Comparison of ENCODE assay signal across 14 cellular contexts in genomic region chr20:47126709-47127108, GRCh38.
DNase-seq lines count a peak whose midpoint lies in the region; ATAC-seq, FAIRE-seq and TF ChIP-seq lines count a peak whose summit lies in the region.
"Had no signal": no experiment of that assay in that cellular context is flagged by ENCODE, and none has a peak within 500 bp of the region (broad histone marks: within the 10 kb centered on the region; RNA-seq: fewer than 3 reads in every experiment).

No MANE protein-coding gene starts in this region.

- DNase-seq in A549 (ENCODE audit: low read depth in 1 of 2, low spot score in 1 of 2) (no peak), IMR-90 (peak; percentile 69), breast epithelium (ENCODE audit: low spot score in 2 of 2) (peak in 1 of 2 donors; percentile 53), kidney glomerular epithelial cell (lab: John Stamatoyannopoulos, UW) (peak; percentile 30), KBM-7 (no peak), activated gamma-delta T cell (lab: John Stamatoyannopoulos, UW) (no peak)
- no peak for DNase-seq in activated CD8-positive, alpha-beta memory T cell treated with anti-CD3 and anti-CD28 coated beads, Interleukin-2, amount 50 U/mL, for 48 hours
- DNase-seq: ACHN; effector CD8-positive, alpha-beta T cell; NK-92 treated with Interleukin-12 subunit alpha and Interleukin-12 subunit beta, amount 100 ng/mL, for 24 hours; occipital lobe; stimulated activated CD4-positive, alpha-beta T cell treated with anti-CD3 and anti-CD28 coated beads, Interleukin-15, amount 100 ng/mL, for 24 hours had no signal

- no peak overlapping the region for H2AFZ ChIP-seq in IMR-90 (replicated peaks; ENCODE audit: low read length, poor library complexity)

- peak overlapping the region; percentile 63 to 80 for H4K8ac ChIP-seq in IMR-90 (ENCODE audit: low read depth in 2 of 2, low read length in 2 of 2)

- peaks cover 0 to 9% of the 10 kb centered on the region in 2 experiments; a peak in 2 of 4 replicates for H3K79me1 ChIP-seq in IMR-90 (ENCODE audit: low read depth in 1 of 2, low read length in 2 of 2)

- no peak for ATAC-seq in A549
- peak; percentile 56 for ATAC-seq in IMR-90 (ENCODE audit: low read depth)
- ATAC-seq in HG02852 (IDR thresholded peaks at IDR 0.05; ENCODE audit: unreplicated experiment) = no peak

- no TSS peak for BruUV-seq in IMR-90 (replicated peaks; lab: Mats Ljungman, UMichigan)

- CTCF ChIA-PET in A549 (lab: Yijun Ruan, JAX) = interaction anchor here (0.9 kb wide), 1 partner anchor 369 kb away, joined by 3 read pairs; no protein-coding TSS in a partner anchor
- CTCF ChIA-PET in IMR-90 (lab: Yijun Ruan, JAX) = interaction anchor here (0.7 kb wide), 1 partner anchor 390 kb away, joined by 6 read pairs; no protein-coding TSS in a partner anchor

- peak overlapping the region; percentile 56; the same call in 1 of the 2 replicates for H3K18ac ChIP-seq in IMR-90 (ENCODE audit: low read depth, low read length)

- H3K27me3 ChIP-seq in IMR-90 (ENCODE audit: control insufficient read depth, insufficient read depth, low read length) (no peaks in the 10 kb centered on the region), breast epithelium (no peaks in the 10 kb centered on the region)

- peak overlapping the region; percentile 13; the same call in 1 of the 2 replicates for H3K56ac ChIP-seq in IMR-90 (ENCODE audit: extremely low read depth, insufficient read depth, low read length)

- peak overlapping the region; percentile 71 for H4K91ac ChIP-seq in IMR-90 (ENCODE audit: insufficient read depth, low read depth, low read length)

- peak overlapping the region; percentile 96 for H3K4ac ChIP-seq in IMR-90 (ENCODE audit: low read depth, low read length)

- peak overlapping the region; percentile 82; the same call in 1 of the 2 replicates for H3K14ac ChIP-seq in IMR-90 (replicated peaks; ENCODE audit: low read depth, low read length)

- TF ChIP-seq POLR2A in A549 (IDR thresholded peaks at IDR 0.05; ENCODE audit: low read length) (no peak), IMR-90 (IDR thresholded peaks at IDR 0.05; ENCODE audit: low read depth, low read length) (no peak), breast epithelium (IDR thresholded peaks at IDR 0.05) (no peak)

- in situ Hi-C loops in IMR-90 (cut with MboI; ENCODE audit: low sequenced_read_pairs) = no loop called here
- in situ Hi-C loops in KBM-7 (cut with MboI; ENCODE audit: low pct_unique_long_range_greater_than_20kb, low sequenced_read_pairs) = no loop called here

- POLR2A ChIA-PET in A549 (lab: Yijun Ruan, JAX) = no interaction called here
- POLR2A ChIA-PET in IMR-90 (lab: Charles Lee; ENCODE audit: unreplicated experiment) = no interaction called here

- H2BK5ac ChIP-seq in IMR-90 (ENCODE audit: low read depth, low read length, poor library complexity, severe bottlenecking) = peak overlapping the region; percentile 78

- peak overlapping the region; percentile 81 to 91 for H3K27ac ChIP-seq in A549
- H3K27ac ChIP-seq in IMR-90 (ENCODE audit: insufficient read depth, low read length) = peak overlapping the region; percentile 64; the same call in 1 of the 2 replicates
- H3K27ac ChIP-seq in breast epithelium = peak overlapping the region; percentile 91 to 92
- H3K27ac ChIP-seq: HL-60 had no signal

- H4K5ac ChIP-seq in IMR-90 (ENCODE audit: low read depth, low read length) = 0 out of 2 replicates have a peak overlapping the region, but pooled peaks have one; percentile 30

- TF ChIP-seq CTCF in A549 (IDR thresholded peaks at IDR 0.05) = no peak
- no peak for TF ChIP-seq CTCF in IMR-90 (conservative IDR thresholded peaks at IDR 0.05; ENCODE audit: low read depth, low read length)
- no peak for TF ChIP-seq CTCF in breast epithelium (IDR thresholded peaks at IDR 0.05)

- H3K9me3 ChIP-seq in A549 (no peaks in the 10 kb centered on the region), IMR-90 (ENCODE audit: control insufficient read depth, insufficient read depth, low read length) (no peaks in the 10 kb centered on the region), breast epithelium (no peaks in the 10 kb centered on the region)

- peak overlapping the region; percentile 81; the same call in 1 of the 3 replicates for H2BK15ac ChIP-seq in IMR-90 (ENCODE audit: low read depth, low read length)

- no peaks in the 10 kb centered on the region for H3K36me3 ChIP-seq in IMR-90 (ENCODE audit: control insufficient read depth, insufficient read depth, low read length)
- H3K36me3 ChIP-seq in breast epithelium = no peaks in the 10 kb centered on the region

- no peak for FAIRE-seq in A549 (lab: Jason Lieb, UNC)

- H3K4me1 ChIP-seq in A549 = peaks cover 45% of the 10 kb centered on the region
- peaks cover 19% of the 10 kb centered on the region for H3K4me1 ChIP-seq in IMR-90 (ENCODE audit: control insufficient read depth, insufficient read depth, low read length)
- peaks cover 10 to 15% of the 10 kb centered on the region in 2 donors for H3K4me1 ChIP-seq in breast epithelium

- no peaks in the 10 kb centered on the region for H4K20me1 ChIP-seq in IMR-90 (ENCODE audit: insufficient read depth, low read length)

- H2BK20ac ChIP-seq in IMR-90 (ENCODE audit: low read depth, low read length) = peak overlapping the region; percentile 92; the same call in 1 of the 2 replicates

- intact Hi-C loops in IMR-90 (cut with micrococcal nuclease) (loop anchor here (10.0 kb wide), 1 partner anchor 172 kb away; no protein-coding TSS in a partner anchor), breast epithelium (cut with DNase I; ENCODE audit: low total_unique reads) (no loop called here)

- no peak for TF ChIP-seq RAD21 in A549 (conservative IDR thresholded peaks at IDR 0.05 in 1 of 2, IDR thresholded peaks at IDR 0.05 in 1 of 2)
- no peak for TF ChIP-seq RAD21 in IMR-90 (IDR thresholded peaks at IDR 0.05; ENCODE audit: low read length)

- H2AK5ac ChIP-seq in IMR-90 (ENCODE audit: low read depth, low read length) = peak overlapping the region; percentile 46

- H2AK9ac ChIP-seq in IMR-90 (replicated peaks; ENCODE audit: low read depth, low read length, poor library complexity) = no peak overlapping the region

- dilution Hi-C loops in IMR-90 (cut with HindIII; ENCODE audit: low sequenced_read_pairs, unreplicated experiment) = no loop called here

- no peak for TF ChIP-seq EP300 in A549 (IDR thresholded peaks at IDR 0.05)

- H2BK120ac ChIP-seq in IMR-90 (ENCODE audit: low read depth, low read length) = peak overlapping the region; percentile 96

- H3K9me1 ChIP-seq in IMR-90 (ENCODE audit: insufficient read depth, low read length) = peaks cover 17% of the 10 kb centered on the region

- peak overlapping the region; percentile 32; the same call in 1 of the 2 replicates for H3K23ac ChIP-seq in IMR-90 (ENCODE audit: low read depth, low read length)

- 31% methylated on average over 5 of the region's 5 CpGs for WGBS in A549 (ENCODE audit: missing lambda C conversion rate)
- no CpG with 5 or more reads among the region's 5 CpGs for WGBS in IMR-90 (ENCODE audit: extremely low coverage in 2 of 2, insufficient read length in 1 of 2), 2 experiments

- H3K4me2 ChIP-seq in A549 (peak overlapping the region; percentile 45; the same call in 2 of the 3 replicates), IMR-90 (ENCODE audit: low read depth, low read length) (peak overlapping the region; percentile 58; the same call in 1 of the 2 replicates)

- H3K4me3 ChIP-seq in A549 (no peak overlapping the region), IMR-90 (ENCODE audit: insufficient read depth, low read depth, low read length) (no peak overlapping the region), breast epithelium (no peak overlapping the region)

- no peak overlapping the region for H3K9ac ChIP-seq in IMR-90 (ENCODE audit: low read depth, low read length)

TF ChIP-seq in A549, 52 proteins besides CTCF, POLR2A, EP300 and RAD21 (continues in another document):
- no peak for TF ChIP-seq CBX2 (IDR thresholded peaks at IDR 0.05; ENCODE audit: borderline replicate concordance, low read depth)
- TF ChIP-seq CHD4 (IDR thresholded peaks at IDR 0.05; ENCODE audit: borderline replicate concordance) = no peak
- TF ChIP-seq KDM5A (IDR thresholded peaks at IDR 0.05) = no peak
- no peak for TF ChIP-seq MYC (IDR thresholded peaks at IDR 0.05; ENCODE audit: borderline replicate concordance, low read length)
- TF ChIP-seq EHF (CRISPR knock-in tag; IDR thresholded peaks at IDR 0.05) = no peak
- no peak for TF ChIP-seq NPAS2 (CRISPR knock-in tag; IDR thresholded peaks at IDR 0.05; ENCODE audit: borderline replicate concordance)
- TF ChIP-seq ELK1 (IDR thresholded peaks at IDR 0.05; ENCODE audit: low read depth, low read length) = no peak
- TF ChIP-seq MAZ (IDR thresholded peaks at IDR 0.05; ENCODE audit: borderline replicate concordance, low read depth, low read length) = no peak
- no peak for TF ChIP-seq ZC3H11A (IDR thresholded peaks at IDR 0.05)

TF ChIP-seq in IMR-90, 13 proteins besides CTCF, POLR2A, EP300 and RAD21 (continues in another document):
- TF ChIP-seq USF2 (IDR thresholded peaks at IDR 0.05; ENCODE audit: low read depth, low read length) (no peak), RCOR1 (IDR thresholded peaks at IDR 0.05; ENCODE audit: insufficient replicate concordance, low read length) (no peak), BHLHE40 (IDR thresholded peaks at IDR 0.05; ENCODE audit: low read depth, low read length) (no peak), RFX5 (IDR thresholded peaks at IDR 0.05; ENCODE audit: low read depth, low read length) (no peak), MAFK (IDR thresholded peaks at IDR 0.05; ENCODE audit: low read depth, low read length) (no peak), ELK1 (IDR thresholded peaks at IDR 0.05; ENCODE audit: borderline replicate concordance, low read depth, low read length) (no peak), MXI1 (IDR thresholded peaks at IDR 0.05; ENCODE audit: borderline replicate concordance, low read depth, low read length) (no peak), CHD1 (IDR thresholded peaks at IDR 0.05; ENCODE audit: low read depth, low read length) (no peak), MAZ (IDR thresholded peaks at IDR 0.05; ENCODE audit: borderline replicate concordance, low read depth, low read length) (no peak), CEBPB (IDR thresholded peaks at IDR 0.05; ENCODE audit: low read depth, low read length) (no peak)

Comparison
In these comparisons a context has a peak if more than half of its experiments do, and no peak if none do; other contexts are left out.
1. DNase-seq: peak in IMR-90 (single experiment) and kidney glomerular epithelial cell (single experiment); none in A549 (0 of 2), KBM-7 (single experiment), activated gamma-delta T cell (single experiment) and activated CD8-positive, alpha-beta memory T cell treated with anti-CD3 and anti-CD28 coated beads, Interleukin-2, amount 50 U/mL, for 48 hours (single experiment).
2. Peak in every context shown above with its lines, with median percentiles within 50 percentile points of each other: H3K27ac ChIP-seq.